In genomic region chr2:10833021-10833420, GRCh38 we compare ENCODE assay signal across 19 cellular contexts.
"Had no signal": no experiment of that assay in that cellular context is flagged by ENCODE, and none has a peak within 500 bp of the region (broad histone marks: within the 10 kb centered on the region; RNA-seq: fewer than 3 reads in every experiment).

No MANE protein-coding gene starts in this region.

- FAIRE-seq: colon, endometrium had no signal

- DNase-seq: cortex of kidney, esophagus squamous epithelium had no signal

- H3K27ac ChIP-seq: adrenal gland, body of pancreas, epithelial cell of prostate, esophagus squamous epithelium, heart left ventricle had no signal

- H3K4me1 ChIP-seq: adrenal gland had no signal

- H3K36me3 ChIP-seq: adrenal gland, esophagus squamous epithelium, heart left ventricle had no signal

- H3K27me3 ChIP-seq: adrenal gland, body of pancreas had no signal

- H3K4me3 ChIP-seq: adrenal gland, body of pancreas, esophagus squamous epithelium, heart left ventricle had no signal

- H3K27ac Mint-ChIP-seq: activated CD4-positive, alpha-beta memory T cell treated with anti-CD3 and anti-CD28 coated beads for 36 hours; activated CD4-positive, alpha-beta T cell treated with anti-CD3 and anti-CD28 coated beads for 36 hours; activated CD4-positive, alpha-beta T cell treated with anti-CD3 and anti-CD28 coated beads, Interleukin-2, amount 10 ng/mL, durations not matched to agents 24 days and 14 days; activated CD8-positive, alpha-beta memory T cell treated with anti-CD3 and anti-CD28 coated beads, Interleukin-2, amount 10 ng/mL, durations not matched to agents 7 days and 5 days; activated CD8-positive, alpha-beta T cell treated with anti-CD3 and anti-CD28 coated beads, Interleukin-2, amount 10 ng/mL, durations not matched to agents 7 days and 5 days; activated naive CD4-positive, alpha-beta T cell treated with anti-CD3 and anti-CD28 coated beads for 36 hours; activated naive CD4-positive, alpha-beta T cell treated with anti-CD3 and anti-CD28 coated beads, Interleukin-2, amount 50 U/mL, for 24 hours; activated naive CD8-positive, alpha-beta T cell treated with anti-CD3 and anti-CD28 coated beads for 36 hours; activated naive CD8-positive, alpha-beta T cell treated with anti-CD3 and anti-CD28 coated beads, Interleukin-2, amount 50 U/mL, for 24 hours; activated T-helper 1 cell treated with anti-CD3 and anti-CD28 coated beads, Interleukin-12 subunit alpha, Interleukin-12 subunit beta, Interleukin-2, Interleukin-4 antibody, amounts not matched to agents 30 ng/mL and 10 ng/mL and 1 ng/mL, durations not matched to agents 14 hours and 24 hours and 36 hours; activated T-helper 2 cell treated with anti-CD3 and anti-CD28 coated beads, Interferon-gamma antibody, Interleukin-2, Interleukin-4, amounts not matched to agents 10 μg/mL and 5 μg/mL and 100 μg/mL, durations not matched to agents 14 hours and 24 hours and 36 hours had no signal

- H3K9me3 Mint-ChIP-seq: activated CD4-positive, alpha-beta memory T cell treated with anti-CD3 and anti-CD28 coated beads for 36 hours; activated CD4-positive, alpha-beta T cell treated with anti-CD3 and anti-CD28 coated beads, Interleukin-2, amount 10 ng/mL, durations not matched to agents 24 days and 14 days; activated naive CD4-positive, alpha-beta T cell treated with anti-CD3 and anti-CD28 coated beads for 36 hours; activated naive CD4-positive, alpha-beta T cell treated with anti-CD3 and anti-CD28 coated beads, Interleukin-2, amount 50 U/mL, for 24 hours; activated naive CD8-positive, alpha-beta T cell treated with anti-CD3 and anti-CD28 coated beads for 36 hours; activated naive CD8-positive, alpha-beta T cell treated with anti-CD3 and anti-CD28 coated beads, Interleukin-2, amount 50 U/mL, for 24 hours; activated T-helper 1 cell treated with anti-CD3 and anti-CD28 coated beads, Interleukin-12 subunit alpha, Interleukin-12 subunit beta, Interleukin-2, Interleukin-4 antibody, amounts not matched to agents 30 ng/mL and 10 ng/mL and 1 ng/mL, durations not matched to agents 14 hours and 24 hours and 36 hours; activated T-helper 2 cell treated with anti-CD3 and anti-CD28 coated beads, Interferon-gamma antibody, Interleukin-2, Interleukin-4, amounts not matched to agents 10 μg/mL and 5 μg/mL and 100 μg/mL, durations not matched to agents 14 hours and 24 hours and 36 hours had no signal

- H3K9me3 ChIP-seq: adrenal gland, body of pancreas, esophagus squamous epithelium, heart left ventricle had no signal

- H3K36me3 Mint-ChIP-seq: activated CD4-positive, alpha-beta memory T cell treated with anti-CD3 and anti-CD28 coated beads for 36 hours; activated CD8-positive, alpha-beta memory T cell treated with anti-CD3 and anti-CD28 coated beads, Interleukin-2, amount 10 ng/mL, durations not matched to agents 7 days and 5 days; activated naive CD4-positive, alpha-beta T cell treated with anti-CD3 and anti-CD28 coated beads, Interleukin-2, amount 50 U/mL, for 24 hours; activated naive CD8-positive, alpha-beta T cell treated with anti-CD3 and anti-CD28 coated beads for 36 hours had no signal

- H3K4me3 Mint-ChIP-seq: activated CD4-positive, alpha-beta memory T cell treated with anti-CD3 and anti-CD28 coated beads for 36 hours; activated CD4-positive, alpha-beta T cell treated with anti-CD3 and anti-CD28 coated beads for 36 hours; activated CD4-positive, alpha-beta T cell treated with anti-CD3 and anti-CD28 coated beads, Interleukin-2, amount 10 ng/mL, durations not matched to agents 24 days and 14 days; activated CD8-positive, alpha-beta memory T cell treated with anti-CD3 and anti-CD28 coated beads, Interleukin-2, amount 10 ng/mL, durations not matched to agents 7 days and 5 days; activated CD8-positive, alpha-beta T cell treated with anti-CD3 and anti-CD28 coated beads, Interleukin-2, amount 10 ng/mL, durations not matched to agents 7 days and 5 days; activated naive CD4-positive, alpha-beta T cell treated with anti-CD3 and anti-CD28 coated beads for 36 hours; activated naive CD8-positive, alpha-beta T cell treated with anti-CD3 and anti-CD28 coated beads for 36 hours; activated naive CD8-positive, alpha-beta T cell treated with anti-CD3 and anti-CD28 coated beads, Interleukin-2, amount 50 U/mL, for 24 hours; activated T-helper 1 cell treated with anti-CD3 and anti-CD28 coated beads, Interleukin-12 subunit alpha, Interleukin-12 subunit beta, Interleukin-2, Interleukin-4 antibody, amounts not matched to agents 30 ng/mL and 10 ng/mL and 1 ng/mL, durations not matched to agents 14 hours and 24 hours and 36 hours had no signal
